14 cellular contexts compared by ENCODE assay signal in the genomic region with DNA sequence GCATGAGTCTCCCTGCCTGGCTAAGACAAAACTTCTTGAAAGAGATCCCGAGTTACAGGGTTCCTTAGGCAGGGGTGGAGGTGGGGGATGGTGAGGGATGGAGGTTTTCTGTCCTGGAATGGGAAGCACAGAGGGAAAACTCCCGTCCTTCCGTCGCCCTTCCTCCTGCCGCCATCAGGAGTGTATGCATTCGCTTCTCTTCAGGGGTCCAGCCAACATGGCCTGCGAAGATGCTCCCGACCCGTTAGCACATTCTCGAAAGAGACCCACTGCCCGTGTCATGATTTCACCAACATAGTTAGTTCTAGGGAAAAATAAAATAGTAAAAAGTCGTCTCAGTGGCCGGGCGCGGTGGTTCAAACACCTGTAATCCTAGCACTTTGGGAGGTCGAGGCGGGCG. TPM values are rescaled to one million over a fixed set of nuclear protein-coding genes. Genes with fewer than 3 reads are reported as not detected.
DNase-seq lines count a peak whose midpoint lies in the region; ATAC-seq, FAIRE-seq and TF ChIP-seq lines count a peak whose summit lies in the region.
"Had no signal": no experiment of that assay in that cellular context is flagged by ENCODE, and none has a peak within 500 bp of the region (broad histone marks: within the 10 kb centered on the region; RNA-seq: fewer than 3 reads in every experiment).

No MANE protein-coding gene starts in this region.

- no peak for TF ChIP-seq POLR2A in HepG2 (IDR thresholded peaks at IDR 0.05; ENCODE audit: insufficient read depth in 1 of 2, low read depth in 2 of 2, low read length in 2 of 2)
- no peak for TF ChIP-seq POLR2A in endothelial cell of umbilical vein (IDR thresholded peaks at IDR 0.05; ENCODE audit: low read depth, low read length)

- H4K20me1 ChIP-seq in HepG2 (ENCODE audit: insufficient read depth, low read length) = no peaks in the 10 kb centered on the region; the same call in 1 of the 2 replicates
- no peaks in the 10 kb centered on the region for H4K20me1 ChIP-seq in endothelial cell of umbilical vein (replicated peaks; ENCODE audit: control insufficient read depth, extremely low read depth, insufficient read depth, low read length)
- H4K20me1 ChIP-seq in neural progenitor cell (ENCODE audit: low read depth) = no peaks in the 10 kb centered on the region

- H3K9me3 ChIP-seq in liver (ENCODE audit: control insufficient read depth in 4 of 4, low read length in 3 of 4) (peaks cover 6 to 22% (median 7%) of the 10 kb centered on the region in 4 donors), HepG2 (ENCODE audit: low read length) (no peaks in the 10 kb centered on the region), endothelial cell of umbilical vein (replicated peaks; ENCODE audit: control insufficient read depth, insufficient read depth, low read length) (peaks cover 2% of the 10 kb centered on the region), neural progenitor cell (ENCODE audit: low read depth) (peaks cover 11% of the 10 kb centered on the region)
- H3K9me3 ChIP-seq: SJCRH30, vagina had no signal

- peaks cover 28% of the 10 kb centered on the region for H3K4me1 Mint-ChIP-seq in neural progenitor cell

- H3K27ac ChIP-seq in liver (ENCODE audit: low read depth in 1 of 2, low read length in 2 of 2) (peak overlapping the region; percentile 36 to 54), HepG2 (ENCODE audit: extremely low read length, insufficient read depth, low read length) (no peak overlapping the region), endothelial cell of umbilical vein (ENCODE audit: insufficient read depth, low read depth, low read length) (peak overlapping the region; percentile 50), neural progenitor cell (no peak overlapping the region)
- H3K27ac ChIP-seq: SJCRH30 had no signal

- H3F3A ChIP-seq in neural progenitor cell (ENCODE audit: low read depth) = peaks cover 34% of the 10 kb centered on the region

- H3K36me3 Mint-ChIP-seq in neural progenitor cell = no peaks in the 10 kb centered on the region

- H3K4me3 Mint-ChIP-seq in neural progenitor cell = peak overlapping the region; percentile 81

- H3K4me3 ChIP-seq in liver (ENCODE audit: low read depth in 1 of 3, low read length in 3 of 3) = no peak overlapping the region
- H3K4me3 ChIP-seq in HepG2 (replicated peaks in 1 of 3; ENCODE audit: insufficient read depth in 1 of 3, low read depth in 2 of 3, low read length in 3 of 3) = no peak overlapping the region
- no peak overlapping the region for H3K4me3 ChIP-seq in endothelial cell of umbilical vein (replicated peaks in 1 of 3; ENCODE audit: insufficient read depth in 1 of 3, low read depth in 1 of 3, low read length in 3 of 3)
- H3K4me3 ChIP-seq in neural progenitor cell = no peak overlapping the region

- H3K9ac ChIP-seq in liver (ENCODE audit: low read depth in 1 of 2, low read length in 2 of 2) (no peak overlapping the region), HepG2 (ENCODE audit: insufficient read depth, low read depth, low read length) (no peak overlapping the region), endothelial cell of umbilical vein (replicated peaks; ENCODE audit: extremely low read depth, insufficient read depth, low read length) (no peak overlapping the region), neural progenitor cell (no peak overlapping the region)

- in situ Hi-C loops in HepG2 (cut with HindIII; ENCODE audit: extremely low pct_ligation_motif_present, low pct_unique_long_range_greater_than_20kb) = no loop called here

- no peak for TF ChIP-seq EP300 in HepG2 (IDR thresholded peaks at IDR 0.05; ENCODE audit: low read depth in 2 of 2, low read length in 2 of 2)
- TF ChIP-seq EP300 in HepG2 (CRISPR knock-in tag; IDR thresholded peaks at IDR 0.05; ENCODE audit: borderline replicate concordance) = no peak

- FAIRE-seq in HepG2 (lab: Jason Lieb, UNC) (no peak), endothelial cell of umbilical vein (lab: Jason Lieb, UNC) (no peak)

- CTCF ChIA-PET in HepG2 (lab: Yijun Ruan, JAX; ENCODE audit: low intra/inter-chr PET ratio, low total read pairs) (no interaction called here), endothelial cell of umbilical vein (lab: Charles Lee) (no interaction called here)

- H2AFZ ChIP-seq in HepG2 (ENCODE audit: low read length) (no peak overlapping the region), endothelial cell of umbilical vein (ENCODE audit: low read depth, low read length) (no peak overlapping the region), neural progenitor cell (replicated peaks) (no peak overlapping the region)

- H3K36me3 ChIP-seq in liver (ENCODE audit: control insufficient read depth in 4 of 4, insufficient read depth in 3 of 4, low read depth in 1 of 4, low read length in 3 of 4) (no peaks in the 10 kb centered on the region), HepG2 (replicated peaks in 1 of 2; ENCODE audit: control insufficient read depth in 1 of 2, insufficient read depth in 2 of 2, low read length in 2 of 2) (no peaks in the 10 kb centered on the region), endothelial cell of umbilical vein (ENCODE audit: control insufficient read depth in 2 of 2, extremely low read depth in 1 of 2, insufficient read depth in 2 of 2, low read length in 2 of 2) (no peaks in the 10 kb centered on the region), neural progenitor cell (no peaks in the 10 kb centered on the region)
- H3K36me3 ChIP-seq: SJCRH30, vagina had no signal

- dilution Hi-C loops in endothelial cell of umbilical vein (cut with MboI; ENCODE audit: extremely low pct_ligation_motif_present, low sequenced_read_pairs) = no loop called here

- whole genome bisulfite sequencing in liver = 93% methylated on average over 18 of the region's 18 CpGs
- WGBS in HepG2 (ENCODE audit: low lambda C conversion rate) = 77% methylated on average over 18 of the region's 18 CpGs

- no peaks in the 10 kb centered on the region for H3K9me1 ChIP-seq in endothelial cell of umbilical vein (replicated peaks; ENCODE audit: control insufficient read depth, extremely low read depth, insufficient read depth, low read length)

- no peak for DNase-seq in HepG2 (ENCODE audit: low spot score)
- DNase-seq in endothelial cell of umbilical vein (ENCODE audit: low read depth, low spot score) = no peak
- peak; percentile 29 for DNase-seq in neural progenitor cell (ENCODE audit: low spot score)
- no peak for DNase-seq in activated CD4-positive, CD25-positive, alpha-beta regulatory T cell (lab: John Stamatoyannopoulos, UW)
- no peak for DNase-seq in left colon
- DNase-seq in GM19238 (ENCODE audit: insufficient read length, low spot score) = no peak
- DNase-seq: activated CD4-positive, alpha-beta T cell treated with anti-CD3 and anti-CD28 coated beads, Interleukin-2, amount 50 U/mL, for 48 hours; activated T-cell treated with anti-CD3 and anti-CD28 coated beads, Interleukin-2, amount 50 U/mL, for 72 hours; NK-92 treated with Interleukin-12 subunit alpha and Interleukin-12 subunit beta, amount 100 ng/mL, for 24 hours had no signal

- POLR2A ChIA-PET in HepG2 (lab: Yijun Ruan, JAX) = no interaction called here
- POLR2A ChIA-PET in endothelial cell of umbilical vein (lab: Charles Lee) = no interaction called here

- intact Hi-C loops in HepG2 (cut with micrococcal nuclease; ENCODE audit: unreplicated experiment) = no loop called here
- intact Hi-C loops in endothelial cell of umbilical vein (cut with micrococcal nuclease) = loop anchor here (10.0 kb wide), 1 partner anchor 210 kb away; the partner anchor contains the start of gene AFDN
- intact Hi-C loops in left colon (cut with DNase I, micrococcal nuclease) = no loop called here

- BruUV-seq in HepG2 (replicated peaks; lab: Mats Ljungman, UMichigan) (no TSS peak), endothelial cell of umbilical vein (replicated peaks; lab: Mats Ljungman, UMichigan) (no TSS peak)

- peaks cover 0 to 6% (median 4%) of the 10 kb centered on the region in 4 donors for H3K4me1 ChIP-seq in liver (ENCODE audit: control insufficient read depth in 4 of 4, insufficient read depth in 4 of 4, low read length in 3 of 4)
- peaks cover 24% of the 10 kb centered on the region for H3K4me1 ChIP-seq in HepG2 (ENCODE audit: insufficient read depth, low read length)
- peaks cover 25% of the 10 kb centered on the region for H3K4me1 ChIP-seq in endothelial cell of umbilical vein (ENCODE audit: control insufficient read depth, extremely low read depth, insufficient read depth, low read length)
- H3K4me1 ChIP-seq in neural progenitor cell = peaks cover 11% of the 10 kb centered on the region

- H3K27ac Mint-ChIP-seq in neural progenitor cell = peak overlapping the region; percentile 46
- H3K27ac Mint-ChIP-seq: activated T-cell treated with anti-CD3 and anti-CD28 coated beads, Interleukin-2, amount 50 U/mL, for 72 hours had no signal

- no peak overlapping the region for H3K4me2 ChIP-seq in HepG2 (ENCODE audit: low read depth, low read length)
- H3K4me2 ChIP-seq in endothelial cell of umbilical vein (ENCODE audit: insufficient read depth, low read length) = no peak overlapping the region
- H3K4me2 ChIP-seq in neural progenitor cell = no peak overlapping the region

- H3K9me3 Mint-ChIP-seq in neural progenitor cell = peaks cover 45% of the 10 kb centered on the region

- H3K27me3 Mint-ChIP-seq in neural progenitor cell (ENCODE audit: insufficient read depth, low read depth) = peaks cover 10% of the 10 kb centered on the region

- ATAC-seq in HepG2 (no peak), left colon (no peak), GM21786 (IDR thresholded peaks at IDR 0.05; ENCODE audit: unreplicated experiment) (no peak)
- ATAC-seq: activated T-cell treated with anti-CD3 and anti-CD28 coated beads, Interleukin-2, amount 50 U/mL, for 72 hours had no signal

- no peak for TF ChIP-seq CTCF in liver (IDR thresholded peaks at IDR 0.05; ENCODE audit: low read depth, low read length, missing input control)
- TF ChIP-seq CTCF in HepG2 (CRISPR knock-in tag; IDR thresholded peaks at IDR 0.05) = no peak
- TF ChIP-seq CTCF in endothelial cell of umbilical vein (IDR thresholded peaks at IDR 0.05; ENCODE audit: extremely low read depth in 1 of 2, insufficient read depth in 1 of 2, low read depth in 1 of 2, low read length in 2 of 2) = no peak
- no peak for TF ChIP-seq CTCF in neural progenitor cell (IDR thresholded peaks at IDR 0.05)

- H3K27me3 ChIP-seq in liver (ENCODE audit: control insufficient read depth in 4 of 4, insufficient read depth in 4 of 4, low read length in 3 of 4) (no peaks in the 10 kb centered on the region), HepG2 (ENCODE audit: control insufficient read depth in 1 of 2, insufficient read depth in 2 of 2, low read length in 2 of 2) (peaks cover 4 to 52% of the 10 kb centered on the region in 2 experiments; a peak in 4 of 5 replicates), endothelial cell of umbilical vein (ENCODE audit: control insufficient read depth in 2 of 2, insufficient read depth in 2 of 2, low read length in 2 of 2) (no peaks in the 10 kb centered on the region), neural progenitor cell (no peaks in the 10 kb centered on the region)
- H3K27me3 ChIP-seq: SJCRH30, vagina had no signal

- no peaks in the 10 kb centered on the region for H3K79me2 ChIP-seq in HepG2 (ENCODE audit: insufficient read depth, low read length)
- H3K79me2 ChIP-seq in endothelial cell of umbilical vein (ENCODE audit: control insufficient read depth, insufficient read depth, low read length) = no peaks in the 10 kb centered on the region
- no peaks in the 10 kb centered on the region for H3K79me2 ChIP-seq in neural progenitor cell (ENCODE audit: low read depth)

- no peak for TF ChIP-seq RAD21 in liver (IDR thresholded peaks at IDR 0.05)
- no peak for TF ChIP-seq RAD21 in HepG2 (CRISPR knock-in tag; IDR thresholded peaks at IDR 0.05)

RNA-seq across cellular contexts. Expression of gene KIF25, which starts 37.1 kb away (rescaled TPM):
- total RNA-seq in liver = not detected
- polyA plus RNA-seq in liver = under 1 TPM in 1 of 2 donors, not detected in 1; 0.05 TPM
- total RNA-seq in HepG2 (2016; rRNA removed; fragmentation: Illumina TruSeq; extraction: Trizol) = not detected in 2 replicates
- total RNA-seq in HepG2 (2016; cell fraction: cytosol; rRNA removed; fragmentation: Illumina TruSeq; extraction: Trizol; ENCODE audit: low read depth) = not detected in 2 replicates
- not detected in 2 replicates for total RNA-seq in HepG2 (2016; cell fraction: insoluble cytoplasmic fraction; rRNA removed; fragmentation: Illumina TruSeq; extraction: Trizol)
- total RNA-seq in HepG2 (2016; cell fraction: membrane; rRNA removed; fragmentation: Illumina TruSeq; extraction: Trizol) = not detected in 2 replicates
- total RNA-seq in HepG2 (2016; cell fraction: nucleus; rRNA removed; fragmentation: Illumina TruSeq; extraction: Trizol) = not detected in 2 replicates
- not detected in 2 replicates for polyA plus RNA-seq in HepG2 (2011; rRNA removed)
- not detected in 2 replicates for polyA plus RNA-seq in HepG2 (2011; cell fraction: cytosol; rRNA removed)
- polyA plus RNA-seq in HepG2 (2011; cell fraction: nucleus; rRNA removed) = not detected in 2 replicates
- not detected in 2 replicates for polyA plus RNA-seq in HepG2 (2012)
- polyA plus RNA-seq in HepG2 (2016; cell fraction: cytosol; fragmentation: Illumina TruSeq; extraction: Trizol; ENCODE audit: low read depth) = not detected in 2 replicates
- polyA plus RNA-seq in HepG2 (2016; cell fraction: insoluble cytoplasmic fraction; fragmentation: Illumina TruSeq; extraction: Trizol; ENCODE audit: low read depth) = not detected in 2 replicates
- not detected in 2 replicates for polyA plus RNA-seq in HepG2 (2016; cell fraction: membrane; fragmentation: Illumina TruSeq; extraction: Trizol; ENCODE audit: low read depth)
- not detected in 2 replicates for polyA plus RNA-seq in HepG2 (2016; cell fraction: nucleus; fragmentation: Illumina TruSeq; extraction: Trizol; ENCODE audit: insufficient read depth, low read depth)
- polyA minus RNA-seq in HepG2 (2011; rRNA and poly(A)+ RNA removed; ENCODE audit: low replicate concordance) = not detected in 2 replicates
- not detected in 2 replicates for polyA minus RNA-seq in HepG2 (2011; cell fraction: cytosol; rRNA and poly(A)+ RNA removed)
- polyA minus RNA-seq in HepG2 (2011; cell fraction: nucleus; rRNA and poly(A)+ RNA removed) = not detected in 2 replicates
- not detected in 2 replicates for total RNA-seq in endothelial cell of umbilical vein
- not detected in 2 replicates for polyA plus RNA-seq in endothelial cell of umbilical vein
- not detected in 2 replicates for polyA plus RNA-seq in endothelial cell of umbilical vein (2011; cell fraction: cytosol; rRNA removed)
- polyA plus RNA-seq in endothelial cell of umbilical vein (2011; cell fraction: nucleus; rRNA removed) = not detected in 2 replicates
- polyA plus RNA-seq in endothelial cell of umbilical vein (2012) = not detected in 2 replicates
- polyA minus RNA-seq in endothelial cell of umbilical vein = not detected in 2 replicates
- polyA minus RNA-seq in endothelial cell of umbilical vein (2011; cell fraction: cytosol; rRNA and poly(A)+ RNA removed) = not detected
- not detected in 2 replicates for polyA minus RNA-seq in endothelial cell of umbilical vein (2011; cell fraction: nucleus; rRNA and poly(A)+ RNA removed)
- total RNA-seq in neural progenitor cell (ENCODE audit: low replicate concordance) = 1.2 and 1.5 TPM in 2 replicates
- total RNA-seq in left colon = under 1 TPM; 0.22 to 0.27 TPM
- total RNA-seq: vagina had no signal

RNA-seq across cellular contexts. Expression of gene FRMD1, which starts 44.5 kb away (rescaled TPM):
- under 1 TPM; 0.09 to 0.17 TPM for total RNA-seq in liver
- under 1 TPM; 0.04 to 0.15 TPM for polyA plus RNA-seq in liver
- not detected in 2 replicates for total RNA-seq in HepG2 (2016; rRNA removed; fragmentation: Illumina TruSeq; extraction: Trizol)
- not detected in 2 replicates for total RNA-seq in HepG2 (2016; cell fraction: cytosol; rRNA removed; fragmentation: Illumina TruSeq; extraction: Trizol; ENCODE audit: low read depth)
- not detected in 2 replicates for total RNA-seq in HepG2 (2016; cell fraction: insoluble cytoplasmic fraction; rRNA removed; fragmentation: Illumina TruSeq; extraction: Trizol)
- not detected in 2 replicates for total RNA-seq in HepG2 (2016; cell fraction: membrane; rRNA removed; fragmentation: Illumina TruSeq; extraction: Trizol)
- not detected in 2 replicates for total RNA-seq in HepG2 (2016; cell fraction: nucleus; rRNA removed; fragmentation: Illumina TruSeq; extraction: Trizol)
- 0.01 and 0.09 TPM in 2 replicates for polyA plus RNA-seq in HepG2 (2011; rRNA removed)
- 0.01 and 0.03 TPM in 2 replicates for polyA plus RNA-seq in HepG2 (2011; cell fraction: cytosol; rRNA removed)
- polyA plus RNA-seq in HepG2 (2011; cell fraction: nucleus; rRNA removed) = 0.14 and 0.32 TPM in 2 replicates
- polyA plus RNA-seq in HepG2 (2012) = 0.05 TPM in 2 replicates
- not detected in 2 replicates for polyA plus RNA-seq in HepG2 (2016; cell fraction: cytosol; fragmentation: Illumina TruSeq; extraction: Trizol; ENCODE audit: low read depth)
- polyA plus RNA-seq in HepG2 (2016; cell fraction: insoluble cytoplasmic fraction; fragmentation: Illumina TruSeq; extraction: Trizol; ENCODE audit: low read depth) = not detected in 2 replicates
- not detected in 2 replicates for polyA plus RNA-seq in HepG2 (2016; cell fraction: membrane; fragmentation: Illumina TruSeq; extraction: Trizol; ENCODE audit: low read depth)
- polyA plus RNA-seq in HepG2 (2016; cell fraction: nucleus; fragmentation: Illumina TruSeq; extraction: Trizol; ENCODE audit: insufficient read depth, low read depth) = not detected in 2 replicates
- 0.04 TPM in 1 of 2 replicates, not detected in the other for polyA minus RNA-seq in HepG2 (2011; rRNA and poly(A)+ RNA removed; ENCODE audit: low replicate concordance)
- polyA minus RNA-seq in HepG2 (2011; cell fraction: cytosol; rRNA and poly(A)+ RNA removed) = not detected in 2 replicates
- 0.13 TPM in 1 of 2 replicates, not detected in the other for polyA minus RNA-seq in HepG2 (2011; cell fraction: nucleus; rRNA and poly(A)+ RNA removed)
- not detected in 2 replicates for total RNA-seq in endothelial cell of umbilical vein
- polyA plus RNA-seq in endothelial cell of umbilical vein = not detected in 2 replicates
- polyA plus RNA-seq in endothelial cell of umbilical vein (2011; cell fraction: cytosol; rRNA removed) = not detected in 2 replicates
- not detected in 2 replicates for polyA plus RNA-seq in endothelial cell of umbilical vein (2011; cell fraction: nucleus; rRNA removed)
- not detected in 2 replicates for polyA plus RNA-seq in endothelial cell of umbilical vein (2012)
- not detected in 2 replicates for polyA minus RNA-seq in endothelial cell of umbilical vein
- not detected for polyA minus RNA-seq in endothelial cell of umbilical vein (2011; cell fraction: cytosol; rRNA and poly(A)+ RNA removed)
- not detected in 2 replicates for polyA minus RNA-seq in endothelial cell of umbilical vein (2011; cell fraction: nucleus; rRNA and poly(A)+ RNA removed)
- total RNA-seq in neural progenitor cell (ENCODE audit: low replicate concordance) = 0.09 TPM in 1 of 2 replicates, not detected in the other
- 10 to 100 TPM; 22.8 to 35.5 TPM for total RNA-seq in left colon
- total RNA-seq: dermis microvascular lymphatic vessel endothelial cell, SJCRH30, vagina had no signal

Comparison
In these comparisons a context has a peak if more than half of its experiments do, and no peak if none do; other contexts are left out.
1. H3K27ac ChIP-seq: peak in liver (2 of 2) and endothelial cell of umbilical vein (single experiment); none in HepG2 (single experiment) and neural progenitor cell (single experiment).
2. RNA of gene FRMD1, which starts 44.5 kb away (total RNA-seq): 22.8 to 35.5 TPM in left colon; 0.09 to 0.17 TPM in liver, not detected in HepG2, not detected in endothelial cell of umbilical vein and 0.09 TPM in neural progenitor cell; every median in the first group is over 10 times any median in the second.